In genomic region chr6:148972481-148972880, GRCh38 we compare ENCODE assay signal across 8 cellular contexts.
DNase-seq lines count a peak whose midpoint lies in the region; ATAC-seq, FAIRE-seq and TF ChIP-seq lines count a peak whose summit lies in the region.

No MANE protein-coding gene starts in this region.

- no TSS peak for BruUV-seq in OCI-LY7 (replicated peaks; lab: Mats Ljungman, UMichigan)

- DNase-seq in OCI-LY7 (ENCODE audit: low spot score), result peak; percentile 90
- DNase-seq in activated naive CD4-positive, alpha-beta T cell treated with anti-CD3 and anti-CD28 coated beads, Interleukin-2, amount 50 U/mL, for 72 hours (ENCODE audit: low spot score in 2 of 2), result peak in 1 of 2 donors; percentile 29
- peak; percentile 46 to 56 for DNase-seq in mesothelial cell of epicardium (ENCODE audit: low spot score in 2 of 2, unreplicated experiment in 2 of 2)
- DNase-seq in urothelium cell line (ENCODE audit: low spot score), result peak; percentile 51
- no peak for DNase-seq in cerebellar cortex (ENCODE audit: low spot score)
- DNase-seq in SW 1271 (lab: John Stamatoyannopoulos, UW), result no peak

- peaks cover 8% of the 10 kb centered on the region for H3K4me1 Mint-ChIP-seq in mesothelial cell of epicardium

- TF ChIP-seq CTCF in OCI-LY7 (conservative IDR thresholded peaks at IDR 0.05; ENCODE audit: low read length), result no peak
- no peak for TF ChIP-seq CTCF in mesothelial cell of epicardium (IDR thresholded peaks at IDR 0.05; ENCODE audit: unreplicated experiment)

- no peak overlapping the region for H3K27ac Mint-ChIP-seq in activated naive CD4-positive, alpha-beta T cell treated with anti-CD3 and anti-CD28 coated beads, Interleukin-2, amount 50 U/mL, for 72 hours
- no peak overlapping the region for H3K27ac Mint-ChIP-seq in mesothelial cell of epicardium

- peaks cover 20% of the 10 kb centered on the region for H3K27me3 Mint-ChIP-seq in mesothelial cell of epicardium (ENCODE audit: low read depth)

- peaks cover 25% of the 10 kb centered on the region for H3K4me1 ChIP-seq in OCI-LY7 (ENCODE audit: insufficient read depth, low read length, poor library complexity, severe bottlenecking)

- intact Hi-C loops in OCI-LY7 (cut with micrococcal nuclease; ENCODE audit: unreplicated experiment), result loop anchor here (1.0 kb wide), 2 partner anchors 211 to 225 kb away; partner anchors contain the start of gene UST

- POLR2A ChIA-PET in OCI-LY7 (lab: Charles Lee), result interaction anchor here (0.5 to 1.9 kb wide), 7 partner anchors 11 to 304 kb away, joined by 3 to 5 read pairs (median 4); no protein-coding TSS in a partner anchor

- no peaks in the 10 kb centered on the region for H3K36me3 ChIP-seq in OCI-LY7 (ENCODE audit: insufficient read depth, low read length)

- no peaks in the 10 kb centered on the region for H3K36me3 Mint-ChIP-seq in activated naive CD4-positive, alpha-beta T cell treated with anti-CD3 and anti-CD28 coated beads, Interleukin-2, amount 50 U/mL, for 72 hours
- H3K36me3 Mint-ChIP-seq in mesothelial cell of epicardium, result no peaks in the 10 kb centered on the region

- no peaks in the 10 kb centered on the region for H4K20me1 ChIP-seq in OCI-LY7 (ENCODE audit: insufficient read depth, low read length)

- no peak overlapping the region for H3K27ac ChIP-seq in OCI-LY7 (ENCODE audit: low read depth, low read length, poor library complexity, severe bottlenecking)

- no peak for FAIRE-seq in urothelium cell line (lab: Jason Lieb, UNC)

- H3K9me3 ChIP-seq in OCI-LY7 (ENCODE audit: low read length), result no peaks in the 10 kb centered on the region

- no peak overlapping the region for H3K4me3 ChIP-seq in OCI-LY7 (ENCODE audit: low read depth, low read length, poor library complexity, severe bottlenecking)

- ATAC-seq in GM18519 (IDR thresholded peaks at IDR 0.05; ENCODE audit: low FRiP score, unreplicated experiment) (peak; percentile 84), HG03159 (IDR thresholded peaks at IDR 0.05; ENCODE audit: unreplicated experiment) (peak; percentile 85)
- ATAC-seq in activated naive CD4-positive, alpha-beta T cell treated with anti-CD3 and anti-CD28 coated beads, Interleukin-2, amount 50 U/mL, for 72 hours, result peak; percentile 56 to 89

- H3K9me3 Mint-ChIP-seq in activated naive CD4-positive, alpha-beta T cell treated with anti-CD3 and anti-CD28 coated beads, Interleukin-2, amount 50 U/mL, for 72 hours, result no peaks in the 10 kb centered on the region
- no peaks in the 10 kb centered on the region for H3K9me3 Mint-ChIP-seq in mesothelial cell of epicardium

- H3K4me3 Mint-ChIP-seq in mesothelial cell of epicardium, result no peak overlapping the region

- no peaks in the 10 kb centered on the region for H3K9me2 ChIP-seq in OCI-LY7 (ENCODE audit: insufficient read depth, low read length)

- no peaks in the 10 kb centered on the region for H3K79me2 ChIP-seq in OCI-LY7 (ENCODE audit: insufficient read depth, low read depth, low read length)

- peak overlapping the region; percentile 45 for H3K4me2 ChIP-seq in OCI-LY7 (ENCODE audit: low read length)

- CTCF ChIA-PET in OCI-LY7 (lab: Charles Lee; ENCODE audit: unreplicated experiment), result interaction anchor here (0.5 kb wide), 3 partner anchors 17 to 236 kb away, joined by 3 to 6 read pairs (median 3); no protein-coding TSS in a partner anchor

- no peak overlapping the region for H2AFZ ChIP-seq in OCI-LY7 (ENCODE audit: low read length)

Comparison
In these comparisons a context has a peak if more than half of its experiments do, and no peak if none do; other contexts are left out.
1. DNase-seq: peak in OCI-LY7 (single experiment), mesothelial cell of epicardium (2 of 2) and urothelium cell line (single experiment); none in cerebellar cortex (single experiment) and SW 1271 (0 of 2).
2. Peak in every context shown above with its lines, with median percentiles within 50 percentile points of each other: ATAC-seq.